ENCODE assay signal across 31 cellular contexts in genomic region chr3:31882431-31882830, GRCh38.
DNase-seq lines count a peak whose midpoint lies in the region; ATAC-seq and TF ChIP-seq lines count a peak whose summit lies in the region.
"Had no signal": no experiment of that assay in that cellular context is flagged by ENCODE, and none has a peak within 500 bp of the region (broad histone marks: within the 10 kb centered on the region; RNA-seq: fewer than 3 reads in every experiment).

No MANE protein-coding gene starts in this region.

- no peak overlapping the region for H2AFZ ChIP-seq in OCI-LY1 (ENCODE audit: low read length)

- H3K4me3 ChIP-seq in DOHH2 (ENCODE audit: low read length) (no peak overlapping the region), OCI-LY1 (ENCODE audit: low read depth, low read length, poor library complexity, severe bottlenecking) (no peak overlapping the region)
- no peak overlapping the region for H3K4me3 ChIP-seq in CD8-positive, alpha-beta memory T cell (ENCODE audit: low read length)
- H3K4me3 ChIP-seq: ascending aorta, colonic mucosa, prostate gland, right lobe of liver, SJCRH30, spleen, vagina had no signal

- H3K9me3 ChIP-seq in DOHH2 (ENCODE audit: control insufficient read depth, insufficient read depth, low read length) (no peaks in the 10 kb centered on the region), OCI-LY1 (ENCODE audit: low read length) (no peaks in the 10 kb centered on the region)
- H3K9me3 ChIP-seq in CD8-positive, alpha-beta memory T cell (ENCODE audit: low read length): no peaks in the 10 kb centered on the region
- H3K9me3 ChIP-seq: ascending aorta, colonic mucosa, prostate gland, right lobe of liver, SJCRH30, spleen, vagina had no signal

- H3K4me1 ChIP-seq in DOHH2 (ENCODE audit: control insufficient read depth, low read length): peaks cover 99% of the 10 kb centered on the region
- H3K4me1 ChIP-seq in OCI-LY1 (ENCODE audit: insufficient read depth, low read length, severe bottlenecking): peaks cover 100% of the 10 kb centered on the region
- no peaks in the 10 kb centered on the region for H3K4me1 ChIP-seq in CD8-positive, alpha-beta memory T cell (ENCODE audit: insufficient read depth, low read length)
- H3K4me1 ChIP-seq: colonic mucosa, prostate gland, right lobe of liver, SJCRH30 had no signal

- H3K4me2 ChIP-seq in DOHH2 (ENCODE audit: low read length) (peak overlapping the region; percentile 22; the same call in 1 of the 2 replicates), OCI-LY1 (ENCODE audit: low read length) (peak overlapping the region; percentile 33; the same call in 1 of the 2 replicates)

- H3K4me3 Mint-ChIP-seq in naive B cell: peak overlapping the region in 3 of 8 donors; percentile 22 to 39 (median 32)
- H3K4me3 Mint-ChIP-seq in CD8-positive, alpha-beta memory T cell: no peak overlapping the region
- H3K4me3 Mint-ChIP-seq in nephron progenitor cell: no peak overlapping the region
- H3K4me3 Mint-ChIP-seq: CD4-positive, alpha-beta memory T cell; H9; stimulated activated naive CD8-positive, alpha-beta T cell treated with anti-CD3 and anti-CD28 coated beads, Interleukin-15, amount 100 ng/mL, for 72 hours had no signal

- H3K27ac Mint-ChIP-seq in naive B cell (peak overlapping the region in 4 of 6 donors; percentile 45 to 97 (median 54)), nephron progenitor cell (no peak overlapping the region)
- no peak overlapping the region for H3K27ac Mint-ChIP-seq in CD8-positive, alpha-beta memory T cell
- H3K27ac Mint-ChIP-seq: CD4-positive, alpha-beta memory T cell; stimulated activated naive CD8-positive, alpha-beta T cell treated with anti-CD3 and anti-CD28 coated beads, Interleukin-15, amount 100 ng/mL, for 72 hours had no signal

- TF ChIP-seq CTCF in DOHH2 (IDR thresholded peaks at IDR 0.05; ENCODE audit: low read depth, low read length, poor library complexity, severe bottlenecking): no peak
- no peak for TF ChIP-seq CTCF in OCI-LY1 (IDR thresholded peaks at IDR 0.05; ENCODE audit: low read length)
- no peak for TF ChIP-seq CTCF in GM13976 (IDR thresholded peaks at IDR 0.05; ENCODE audit: borderline replicate concordance, control extremely low read depth, extremely low read depth, insufficient read depth, missing control alignments)
- TF ChIP-seq CTCF in nephron progenitor cell (IDR thresholded peaks at IDR 0.05): no peak

- H3K9ac ChIP-seq in OCI-LY1 (ENCODE audit: low read length): peak overlapping the region; percentile 24; the same call in 1 of the 2 replicates

- H3K9me2 ChIP-seq in DOHH2 (replicated peaks; ENCODE audit: control insufficient read depth, low read length): no peaks in the 10 kb centered on the region
- H3K9me2 ChIP-seq in OCI-LY1 (ENCODE audit: low read depth, low read length): no peaks in the 10 kb centered on the region

- ATAC-seq in naive B cell (ENCODE audit: low read depth in 2 of 2) (no peak), HG03025 (IDR thresholded peaks at IDR 0.05; ENCODE audit: low FRiP score, unreplicated experiment) (no peak)
- ATAC-seq: left ventricle myocardium superior; right lobe of liver; stimulated activated naive CD8-positive, alpha-beta T cell treated with anti-CD3 and anti-CD28 coated beads, Interleukin-15, amount 100 ng/mL, for 72 hours had no signal

- peaks cover 98% of the 10 kb centered on the region for H3K79me2 ChIP-seq in DOHH2 (ENCODE audit: control insufficient read depth, low read length)
- H3K79me2 ChIP-seq in OCI-LY1 (ENCODE audit: insufficient read depth, low read length): peaks cover 30% of the 10 kb centered on the region

- CTCF ChIA-PET in CD8-positive, alpha-beta memory T cell (lab: Charles Lee): no interaction called here

- H3K4me1 Mint-ChIP-seq in naive B cell: peaks cover 68 to 78% (median 78%) of the 10 kb centered on the region in 3 donors
- no peaks in the 10 kb centered on the region for H3K4me1 Mint-ChIP-seq in CD8-positive, alpha-beta memory T cell
- H3K4me1 Mint-ChIP-seq in nephron progenitor cell: peaks cover 25% of the 10 kb centered on the region
- H3K4me1 Mint-ChIP-seq: CD4-positive, alpha-beta memory T cell; stimulated activated naive CD8-positive, alpha-beta T cell treated with anti-CD3 and anti-CD28 coated beads, Interleukin-15, amount 100 ng/mL, for 72 hours had no signal

- H3K27ac ChIP-seq in DOHH2 (ENCODE audit: low read depth, low read length): no peak overlapping the region
- peak overlapping the region; percentile 92 for H3K27ac ChIP-seq in OCI-LY1 (ENCODE audit: low read depth, low read length, poor library complexity, severe bottlenecking)
- peak overlapping the region; percentile 40 for H3K27ac ChIP-seq in epithelial cell of prostate
- H3K27ac ChIP-seq in CD8-positive, alpha-beta memory T cell (ENCODE audit: low read depth, low read length): no peak overlapping the region
- H3K27ac ChIP-seq: ascending aorta, colonic mucosa, prostate gland, right lobe of liver, SJCRH30, spleen, vagina had no signal

- H3K9me3 Mint-ChIP-seq in naive B cell: peaks cover 0 to 3% (median 2%) of the 10 kb centered on the region in 7 donors
- H3K9me3 Mint-ChIP-seq in CD8-positive, alpha-beta memory T cell: no peaks in the 10 kb centered on the region
- H3K9me3 Mint-ChIP-seq in nephron progenitor cell: no peaks in the 10 kb centered on the region
- H3K9me3 Mint-ChIP-seq: H9 had no signal

- H3K36me3 ChIP-seq in DOHH2 (ENCODE audit: control insufficient read depth, low read length) (peaks cover 44% of the 10 kb centered on the region), OCI-LY1 (ENCODE audit: insufficient read depth, low read length) (peaks cover 20% of the 10 kb centered on the region; the same call in 1 of the 2 replicates)
- H3K36me3 ChIP-seq in CD8-positive, alpha-beta memory T cell (ENCODE audit: insufficient read depth, low read length): no peaks in the 10 kb centered on the region
- H3K36me3 ChIP-seq: ascending aorta, colonic mucosa, prostate gland, right lobe of liver, SJCRH30, vagina had no signal

- POLR2A ChIA-PET in CD8-positive, alpha-beta memory T cell (lab: Charles Lee): no interaction called here

- in situ Hi-C loops in GM13976 (cut with MboI; ENCODE audit: low sequenced_read_pairs, unreplicated experiment): no loop called here

- H3F3A ChIP-seq in DOHH2 (ENCODE audit: control insufficient read depth, insufficient read depth) (peaks cover 8% of the 10 kb centered on the region; the same call in 1 of the 2 replicates), OCI-LY1 (ENCODE audit: insufficient read depth, low read length) (peaks cover 7% of the 10 kb centered on the region; the same call in 1 of the 2 replicates)

- no peaks in the 10 kb centered on the region for H3K27me3 ChIP-seq in DOHH2 (ENCODE audit: control insufficient read depth, low read length)
- H3K27me3 ChIP-seq in OCI-LY1 (ENCODE audit: insufficient read depth, low read length): no peaks in the 10 kb centered on the region
- no peaks in the 10 kb centered on the region for H3K27me3 ChIP-seq in CD8-positive, alpha-beta memory T cell (ENCODE audit: insufficient read depth, low read length, poor library complexity, severe bottlenecking)
- H3K27me3 ChIP-seq: ascending aorta, colonic mucosa, right lobe of liver, SJCRH30, spleen, vagina had no signal

- no peaks in the 10 kb centered on the region for H3K27me3 Mint-ChIP-seq in naive B cell
- H3K27me3 Mint-ChIP-seq in CD8-positive, alpha-beta memory T cell: peaks cover 13 to 29% of the 10 kb centered on the region in 2 donors
- peaks cover 3% of the 10 kb centered on the region for H3K27me3 Mint-ChIP-seq in nephron progenitor cell (ENCODE audit: low read depth, poor library complexity)

- DNase-seq in epithelial cell of prostate (ENCODE audit: low read depth, low spot score): no peak
- no peak for DNase-seq in naive B cell
- no peak for DNase-seq in CD8-positive, alpha-beta memory T cell
- no peak for DNase-seq in GM13976 (ENCODE audit: low spot score)
- no peak for DNase-seq in nephron progenitor cell
- DNase-seq: activated CD4-positive, alpha-beta T cell treated with anti-CD3 and anti-CD28 coated beads for 48 hours; activated effector memory CD4-positive, alpha-beta T cell treated with Interleukin-2 at 50 U/mL for 16 hours; CD4-positive, alpha-beta memory T cell; colonic mucosa; DMS 273 treated with DMSO at 0.1 percent for 48 hours; effector CD4-positive, alpha-beta T cell; EL; H9; head of caudate nucleus; left ventricle myocardium superior; NCI-H1048; NCI-H1694; NCI-H524 treated with DMSO at 0.1 percent for 48 hours; nucleus accumbens; right lobe of liver; SJCRH30; spleen; stimulated activated CD4-positive, alpha-beta T cell treated with anti-CD3 and anti-CD28 coated beads, Interleukin-2, amount 100 ng/mL, for 24 hours; stimulated activated naive CD8-positive, alpha-beta T cell treated with anti-CD3 and anti-CD28 coated beads, Interleukin-15, amount 100 ng/mL, for 72 hours; T-helper 9 cell had no signal

- peaks cover 7 to 9% of the 10 kb centered on the region in 2 donors for H3K36me3 Mint-ChIP-seq in naive B cell
- H3K36me3 Mint-ChIP-seq in CD8-positive, alpha-beta memory T cell: no peaks in the 10 kb centered on the region
- no peaks in the 10 kb centered on the region for H3K36me3 Mint-ChIP-seq in nephron progenitor cell (ENCODE audit: low read depth)
- H3K36me3 Mint-ChIP-seq: CD4-positive, alpha-beta memory T cell had no signal

- H4K20me1 ChIP-seq in DOHH2 (ENCODE audit: control insufficient read depth, insufficient read depth, low read depth, low read length): peaks cover 11% of the 10 kb centered on the region; the same call in 1 of the 2 replicates
- no peaks in the 10 kb centered on the region for H4K20me1 ChIP-seq in OCI-LY1 (ENCODE audit: insufficient read depth, low read length)

Comparison
In these comparisons a context has a peak if more than half of its experiments do, and no peak if none do; other contexts are left out.
1. H3K27ac ChIP-seq: peak in OCI-LY1 (single experiment) and epithelial cell of prostate (single experiment); none in DOHH2 (single experiment) and CD8-positive, alpha-beta memory T cell (single experiment).
2. H3K27ac Mint-ChIP-seq: peak in naive B cell (4 of 6); none in CD8-positive, alpha-beta memory T cell (0 of 8) and nephron progenitor cell (single experiment).